21 cellular contexts compared by ENCODE assay signal in genomic region chr6:168210239-168211107, GRCh38.
"Had no signal": no experiment of that assay in that cellular context is flagged by ENCODE, and none has a peak within 500 bp of the region (broad histone marks: within the 10 kb centered on the region; RNA-seq: fewer than 3 reads in every experiment).

No MANE protein-coding gene starts in this region.

- H3K9me3 Mint-ChIP-seq: central memory CD8-positive, alpha-beta T cell; immature natural killer cell; natural killer cell; stimulated activated naive CD8-positive, alpha-beta T cell treated with anti-CD3 and anti-CD28 coated beads, Interleukin-15, Interleukin-2, amounts not matched to agents 100 ng/mL and 50 ng/mL, for 24 hours had no signal

- H3K27me3 ChIP-seq: esophagus squamous epithelium, tibial nerve had no signal

- H3K27me3 Mint-ChIP-seq: stimulated activated naive CD8-positive, alpha-beta T cell treated with anti-CD3 and anti-CD28 coated beads, Interleukin-15, Interleukin-2, amounts not matched to agents 100 ng/mL and 50 ng/mL, for 24 hours had no signal

- DNase-seq: activated CD4-positive, alpha-beta T cell treated with anti-CD3 and anti-CD28 coated beads, Interleukin-2, amount 50 U/mL, for 1 hour; activated CD8-positive, alpha-beta memory T cell treated with anti-CD3 and anti-CD28 coated beads, Interleukin-2, amount 50 U/mL, for 4 hours; activated effector memory CD4-positive, alpha-beta T cell treated with Interleukin-2 at 50 U/mL for 16 hours; activated naive CD4-positive, alpha-beta T cell treated with anti-CD3 and anti-CD28 coated beads, Interleukin-2, amount 50 U/mL, for 16 hours; activated T-cell treated with anti-CD3 and anti-CD28 coated beads, Interleukin-2, amount 50 U/mL, for 48 hours; effector CD4-positive, alpha-beta T cell; esophagus squamous epithelium; heart right ventricle; immature natural killer cell; mesendoderm; natural killer cell; occipital lobe; stimulated activated CD4-positive, alpha-beta T cell treated with anti-CD3 and anti-CD28 coated beads, Interleukin-15, amount 100 ng/mL, for 24 hours; stimulated activated CD4-positive, alpha-beta T cell treated with anti-CD3 and anti-CD28 coated beads, Interleukin-2, amount 100 ng/mL, for 48 hours; T-helper 1 cell; T1000 had no signal

- H3K4me1 ChIP-seq: heart right ventricle, tibial nerve had no signal

- H3K4me1 Mint-ChIP-seq: central memory CD8-positive, alpha-beta T cell; immature natural killer cell; natural killer cell had no signal

- H3K4me3 Mint-ChIP-seq: central memory CD8-positive, alpha-beta T cell; immature natural killer cell; natural killer cell; stimulated activated naive CD8-positive, alpha-beta T cell treated with anti-CD3 and anti-CD28 coated beads, Interleukin-15, Interleukin-2, amounts not matched to agents 100 ng/mL and 50 ng/mL, for 24 hours had no signal

- H3K9me3 ChIP-seq: esophagus squamous epithelium, heart right ventricle, tibial nerve had no signal

- ATAC-seq: heart right ventricle had no signal

- H3K27ac ChIP-seq: esophagus squamous epithelium, heart right ventricle, skin epidermis, tibial nerve had no signal

- H3K27ac Mint-ChIP-seq: immature natural killer cell; natural killer cell; progenitor cell of endocrine pancreas; stimulated activated naive CD8-positive, alpha-beta T cell treated with anti-CD3 and anti-CD28 coated beads, Interleukin-15, Interleukin-2, amounts not matched to agents 100 ng/mL and 50 ng/mL, for 24 hours had no signal

- H3K4me3 ChIP-seq: esophagus squamous epithelium, heart right ventricle, skin epidermis, tibial nerve had no signal

- H3K36me3 ChIP-seq: esophagus squamous epithelium, heart right ventricle, tibial nerve had no signal

- H3K36me3 Mint-ChIP-seq: immature natural killer cell, natural killer cell had no signal
